19 cellular contexts compared by ENCODE assay signal in the genomic region with DNA sequence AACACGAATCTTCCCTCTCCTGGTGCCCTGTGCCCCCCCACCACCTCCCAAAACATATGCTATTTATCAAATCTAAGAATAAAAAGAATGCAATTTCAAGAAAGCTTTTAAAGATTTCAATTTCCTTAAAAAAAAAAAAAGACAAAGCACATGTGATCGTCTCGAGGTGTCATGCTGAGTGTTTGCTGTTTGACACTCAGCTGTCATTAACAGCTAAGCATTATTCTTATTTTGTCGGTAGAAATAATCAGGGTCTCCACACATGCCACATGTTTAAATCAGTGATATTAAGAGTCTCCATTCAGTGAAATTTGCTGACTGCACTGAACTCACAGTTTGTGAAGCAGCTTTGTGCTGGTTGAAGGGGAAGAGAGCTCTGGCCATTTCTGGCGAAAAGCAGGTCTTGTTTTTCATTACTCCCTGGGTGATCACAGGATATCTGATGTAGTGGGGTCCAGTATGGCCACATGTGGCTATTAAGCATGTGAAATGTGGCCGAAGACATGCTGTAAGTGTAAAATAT.
DNase-seq lines count a peak whose midpoint lies in the region; ATAC-seq, FAIRE-seq and TF ChIP-seq lines count a peak whose summit lies in the region.
"Had no signal": no experiment of that assay in that cellular context is flagged by ENCODE, and none has a peak within 500 bp of the region (broad histone marks: within the 10 kb centered on the region; RNA-seq: fewer than 3 reads in every experiment).

No MANE protein-coding gene starts in this region.

- H3K27ac Mint-ChIP-seq in glutamatergic neuron (ENCODE audit: unreplicated experiment), result no peak overlapping the region
- peak overlapping the region; percentile 47 for H3K27ac Mint-ChIP-seq in neural progenitor cell
- H3K27ac Mint-ChIP-seq in activated T-helper 1 cell treated with anti-CD3 and anti-CD28 coated beads, Interleukin-12 subunit alpha, Interleukin-12 subunit beta, Interleukin-2, Interleukin-4 antibody, amounts not matched to agents 30 ng/mL and 10 ng/mL and 1 ng/mL, durations not matched to agents 14 hours and 24 hours and 36 hours, result no peak overlapping the region
- H3K27ac Mint-ChIP-seq: CD4-positive, alpha-beta memory T cell had no signal

- H3K79me2 ChIP-seq in HepG2 (ENCODE audit: insufficient read depth, low read length) (no peaks in the 10 kb centered on the region), neural progenitor cell (ENCODE audit: low read depth) (no peaks in the 10 kb centered on the region)

- H2AFZ ChIP-seq in HepG2 (ENCODE audit: low read length), result no peak overlapping the region
- H2AFZ ChIP-seq in neural progenitor cell (replicated peaks), result no peak overlapping the region

- POLR2A ChIA-PET in HepG2 (lab: Yijun Ruan, JAX), result no interaction called here

- H3K4me3 Mint-ChIP-seq in glutamatergic neuron (ENCODE audit: unreplicated experiment) (peak overlapping the region; percentile 10), neural progenitor cell (no peak overlapping the region)
- no peak overlapping the region for H3K4me3 Mint-ChIP-seq in activated T-helper 1 cell treated with anti-CD3 and anti-CD28 coated beads, Interleukin-12 subunit alpha, Interleukin-12 subunit beta, Interleukin-2, Interleukin-4 antibody, amounts not matched to agents 30 ng/mL and 10 ng/mL and 1 ng/mL, durations not matched to agents 14 hours and 24 hours and 36 hours
- H3K4me3 Mint-ChIP-seq: CD4-positive, alpha-beta memory T cell had no signal

- no peak for TF ChIP-seq CTCF in HepG2 (CRISPR knock-in tag; IDR thresholded peaks at IDR 0.05)
- TF ChIP-seq CTCF in right lobe of liver (IDR thresholded peaks at IDR 0.05), result no peak
- no peak for TF ChIP-seq CTCF in glutamatergic neuron (IDR thresholded peaks at IDR 0.05; ENCODE audit: partially characterized antibody, unreplicated experiment)
- TF ChIP-seq CTCF in neural progenitor cell (IDR thresholded peaks at IDR 0.05), result no peak

- no peaks in the 10 kb centered on the region for H3K9me3 Mint-ChIP-seq in glutamatergic neuron (ENCODE audit: unreplicated experiment)
- no peaks in the 10 kb centered on the region for H3K9me3 Mint-ChIP-seq in neural progenitor cell
- no peaks in the 10 kb centered on the region for H3K9me3 Mint-ChIP-seq in activated T-helper 1 cell treated with anti-CD3 and anti-CD28 coated beads, Interleukin-12 subunit alpha, Interleukin-12 subunit beta, Interleukin-2, Interleukin-4 antibody, amounts not matched to agents 30 ng/mL and 10 ng/mL and 1 ng/mL, durations not matched to agents 14 hours and 24 hours and 36 hours

- H3K27me3 Mint-ChIP-seq in glutamatergic neuron (ENCODE audit: unreplicated experiment) (no peaks in the 10 kb centered on the region), neural progenitor cell (ENCODE audit: insufficient read depth, low read depth) (peaks cover 2% of the 10 kb centered on the region)
- no peaks in the 10 kb centered on the region for H3K27me3 Mint-ChIP-seq in activated T-helper 1 cell treated with anti-CD3 and anti-CD28 coated beads, Interleukin-12 subunit alpha, Interleukin-12 subunit beta, Interleukin-2, Interleukin-4 antibody, amounts not matched to agents 30 ng/mL and 10 ng/mL and 1 ng/mL, durations not matched to agents 14 hours and 24 hours and 36 hours (ENCODE audit: insufficient read depth)

- H3K4me1 ChIP-seq in HepG2 (ENCODE audit: insufficient read depth, low read length) (no peaks in the 10 kb centered on the region), right lobe of liver (no peaks in the 10 kb centered on the region), neural progenitor cell (no peaks in the 10 kb centered on the region)
- H3K4me1 ChIP-seq: HAP-1 had no signal

- no peak for FAIRE-seq in HepG2 (lab: Jason Lieb, UNC)
- FAIRE-seq: GM12891, GM18507, H54 had no signal

- intact Hi-C loops in HepG2 (cut with micrococcal nuclease; ENCODE audit: unreplicated experiment) (no loop called here), right lobe of liver (cut with DNase I) (no loop called here)
- intact Hi-C loops in activated T-helper 1 cell treated with anti-CD3 and anti-CD28 coated beads, Interleukin-12 subunit alpha, Interleukin-12 subunit beta, Interleukin-2, Interleukin-4 antibody, amounts not matched to agents 30 ng/mL and 10 ng/mL and 1 ng/mL, durations not matched to agents 14 hours and 24 hours and 36 hours (cut with micrococcal nuclease), result no loop called here

- ATAC-seq in HepG2 (no peak), right lobe of liver (no peak)

- no peak overlapping the region for H3K4me3 ChIP-seq in HepG2 (replicated peaks in 1 of 3; ENCODE audit: insufficient read depth in 1 of 3, low read depth in 2 of 3, low read length in 3 of 3)
- no peak overlapping the region for H3K4me3 ChIP-seq in right lobe of liver
- no peak overlapping the region for H3K4me3 ChIP-seq in neural progenitor cell
- H3K4me3 ChIP-seq: HAP-1 had no signal

- H3K9ac ChIP-seq in HepG2 (ENCODE audit: insufficient read depth, low read depth, low read length), result no peak overlapping the region
- no peak overlapping the region for H3K9ac ChIP-seq in neural progenitor cell

- DNase-seq in HepG2 (ENCODE audit: low spot score) (no peak), right lobe of liver (no peak), glutamatergic neuron (no peak), neural progenitor cell (ENCODE audit: low spot score) (no peak)
- DNase-seq in activated naive CD4-positive, alpha-beta T cell treated with anti-CD3 and anti-CD28 coated beads, Interleukin-2, amount 50 U/mL, for 16 hours, result no peak
- DNase-seq in activated T-helper 1 cell treated with anti-CD3 and anti-CD28 coated beads, Interleukin-12 subunit alpha, Interleukin-12 subunit beta, Interleukin-2, Interleukin-4 antibody, amounts not matched to agents 30 ng/mL and 10 ng/mL and 1 ng/mL, durations not matched to agents 14 hours and 24 hours and 36 hours (ENCODE audit: low spot score), result no peak
- DNase-seq: 8988T; C1 segment of cervical spinal cord; Calu3; CD4-positive, alpha-beta memory T cell; COR-L47; DMS53; DMS79 treated with DMSO at 0.1 percent for 48 hours; GF-D8; GOT3 had no signal

- under 1% methylated on average over 6 of the region's 6 CpGs for WGBS in HepG2 (ENCODE audit: low lambda C conversion rate)
- 39% methylated on average over 6 of the region's 6 CpGs for WGBS in right lobe of liver (ENCODE audit: insufficient coverage, low coverage, low lambda C conversion rate, missing lambda C conversion rate)

- CTCF ChIA-PET in HepG2 (lab: Yijun Ruan, JAX; ENCODE audit: low intra/inter-chr PET ratio, low total read pairs), result no interaction called here

- BruUV-seq in HepG2 (replicated peaks; lab: Mats Ljungman, UMichigan), result no TSS peak

- H4K20me1 ChIP-seq in HepG2 (ENCODE audit: insufficient read depth, low read length), result no peaks in the 10 kb centered on the region
- H4K20me1 ChIP-seq in neural progenitor cell (ENCODE audit: low read depth), result no peaks in the 10 kb centered on the region

- in situ Hi-C loops in HepG2 (cut with HindIII; ENCODE audit: extremely low pct_ligation_motif_present, low pct_unique_long_range_greater_than_20kb), result no loop called here

- no peaks in the 10 kb centered on the region for H3F3A ChIP-seq in neural progenitor cell (ENCODE audit: low read depth)

- no peak for TF ChIP-seq EP300 in HepG2 (IDR thresholded peaks at IDR 0.05; ENCODE audit: low read depth in 2 of 2, low read length in 2 of 2)
- no peak for TF ChIP-seq EP300 in HepG2 (CRISPR knock-in tag; IDR thresholded peaks at IDR 0.05; ENCODE audit: borderline replicate concordance)

- H3K36me3 Mint-ChIP-seq in glutamatergic neuron (ENCODE audit: unreplicated experiment) (no peaks in the 10 kb centered on the region), neural progenitor cell (no peaks in the 10 kb centered on the region)
- no peaks in the 10 kb centered on the region for H3K36me3 Mint-ChIP-seq in activated T-helper 1 cell treated with anti-CD3 and anti-CD28 coated beads, Interleukin-12 subunit alpha, Interleukin-12 subunit beta, Interleukin-2, Interleukin-4 antibody, amounts not matched to agents 30 ng/mL and 10 ng/mL and 1 ng/mL, durations not matched to agents 14 hours and 24 hours and 36 hours (ENCODE audit: low read depth)
- H3K36me3 Mint-ChIP-seq: CD4-positive, alpha-beta memory T cell had no signal

- H3K36me3 ChIP-seq in HepG2 (replicated peaks in 1 of 2; ENCODE audit: control insufficient read depth in 1 of 2, insufficient read depth in 2 of 2, low read length in 2 of 2) (no peaks in the 10 kb centered on the region), right lobe of liver (no peaks in the 10 kb centered on the region), neural progenitor cell (no peaks in the 10 kb centered on the region)
- H3K36me3 ChIP-seq: HAP-1 had no signal

- no peaks in the 10 kb centered on the region; a peak in 1 of 5 replicates for H3K27me3 ChIP-seq in HepG2 (ENCODE audit: control insufficient read depth in 1 of 2, insufficient read depth in 2 of 2, low read length in 2 of 2)
- H3K27me3 ChIP-seq in right lobe of liver, result no peaks in the 10 kb centered on the region
- no peaks in the 10 kb centered on the region for H3K27me3 ChIP-seq in neural progenitor cell

- TF ChIP-seq POLR2A in HepG2 (IDR thresholded peaks at IDR 0.05; ENCODE audit: insufficient read depth in 1 of 2, low read depth in 2 of 2, low read length in 2 of 2) (no peak), right lobe of liver (IDR thresholded peaks at IDR 0.05) (no peak)

- H3K27ac ChIP-seq in HepG2 (ENCODE audit: extremely low read length, insufficient read depth, low read length), result no peak overlapping the region
- no peak overlapping the region for H3K27ac ChIP-seq in right lobe of liver
- H3K27ac ChIP-seq in neural progenitor cell, result no peak overlapping the region

- H3K4me2 ChIP-seq in HepG2 (ENCODE audit: low read depth, low read length), result no peak overlapping the region
- no peak overlapping the region for H3K4me2 ChIP-seq in neural progenitor cell

- peaks cover 8% of the 10 kb centered on the region for H3K4me1 Mint-ChIP-seq in glutamatergic neuron (ENCODE audit: low read depth, unreplicated experiment)
- H3K4me1 Mint-ChIP-seq in neural progenitor cell, result peaks cover 6% of the 10 kb centered on the region
- H3K4me1 Mint-ChIP-seq in activated T-helper 1 cell treated with anti-CD3 and anti-CD28 coated beads, Interleukin-12 subunit alpha, Interleukin-12 subunit beta, Interleukin-2, Interleukin-4 antibody, amounts not matched to agents 30 ng/mL and 10 ng/mL and 1 ng/mL, durations not matched to agents 14 hours and 24 hours and 36 hours (ENCODE audit: low read depth), result no peaks in the 10 kb centered on the region
- H3K4me1 Mint-ChIP-seq: CD4-positive, alpha-beta memory T cell had no signal

- H3K9me3 ChIP-seq in HepG2 (ENCODE audit: low read length) (no peaks in the 10 kb centered on the region), right lobe of liver (no peaks in the 10 kb centered on the region), neural progenitor cell (ENCODE audit: low read depth) (no peaks in the 10 kb centered on the region)
- H3K9me3 ChIP-seq: HAP-1 had no signal

- no peak for TF ChIP-seq RAD21 in HepG2 (CRISPR knock-in tag; IDR thresholded peaks at IDR 0.05)

TF ChIP-seq in HepG2, 621 proteins besides CTCF, POLR2A, EP300 and RAD21 (continues in another document):
- TF ChIP-seq NFATC3 (CRISPR knock-in tag; IDR thresholded peaks at IDR 0.05), result no peak
- peak; percentile 58; the same call in 1 of the 2 replicates for TF ChIP-seq MAFF (IDR thresholded peaks at IDR 0.05; ENCODE audit: low read depth, low read length)
- peak; percentile 60 to 62 for TF ChIP-seq MAFK (conservative IDR thresholded peaks at IDR 0.05 in 1 of 2, IDR thresholded peaks at IDR 0.05 in 1 of 2; ENCODE audit: low read length in 2 of 2)
